In the genomic region with DNA sequence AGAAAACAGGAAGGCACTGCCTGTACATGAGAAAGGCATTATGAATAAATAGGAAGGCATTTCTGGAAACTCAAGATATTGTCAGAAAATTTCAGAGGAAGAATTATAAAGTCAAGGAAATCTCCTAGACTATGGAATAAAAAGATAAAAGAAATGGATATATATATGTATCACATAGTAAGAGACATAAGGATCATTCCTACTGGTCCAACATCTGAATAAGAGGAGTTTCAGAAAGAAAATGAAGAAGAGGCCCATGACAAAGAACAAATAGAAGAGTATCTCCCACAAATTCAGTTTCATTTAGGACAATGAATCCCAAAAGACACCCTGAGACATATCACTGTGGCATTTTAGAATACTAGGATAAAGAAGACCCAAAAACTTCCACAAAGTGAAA, we compare ENCODE assay signal across 34 cellular contexts.
"Had no signal": no experiment of that assay in that cellular context is flagged by ENCODE, and none has a peak within 500 bp of the region (broad histone marks: within the 10 kb centered on the region; RNA-seq: fewer than 3 reads in every experiment).

No MANE protein-coding gene starts in this region.

- H3K27me3 ChIP-seq: MG63 had no signal

- H3K4me2 ChIP-seq: KMS-11 had no signal

- H3K36me3 ChIP-seq: MG63 had no signal

- H3K4me3 ChIP-seq: MG63 had no signal

- DNase-seq: Kasumi-1, MG63, MM.1S, MV-4-11, NCI-H1048, NCI-H1092, NCI-H1092 treated with DMSO at 0.1 percent for 48 hours, NCI-H1105, NCI-H1105 treated with DMSO at 0.1 percent for 48 hours, NCI-H1417, NCI-H1417 treated with DMSO at 0.1 percent for 48 hours, NCI-H1436, NCI-H1436 treated with DMSO at 0.1 percent for 48 hours, NCI-H146, NCI-H1694, NCI-H1694 treated with DMSO at 0.1 percent for 48 hours, NCI-H187, NCI-H187 treated with DMSO at 0.1 percent for 48 hours, NCI-H1930, NCI-H2029, NCI-H2029 treated with DMSO at 0.1 percent for 48 hours, NCI-H2081, NCI-H2081 treated with DMSO at 0.1 percent for 48 hours, NCI-H2107, NCI-H2171, NCI-H2171 treated with DMSO at 0.1 percent for 48 hours, NCI-H2227 treated with DMSO at 0.1 percent for 48 hours, NCI-H226, NCI-H345, NCI-H446, NCI-H446 treated with DMSO at 0.1 percent for 48 hours, NCI-H510A, NCI-H510A treated with DMSO at 0.1 percent for 48 hours had no signal

- H3K9ac ChIP-seq: KMS-11 had no signal

- H3K27ac ChIP-seq: KMS-11 had no signal
